11 cellular contexts compared by ENCODE assay signal in genomic region chr19:34961775-34962174, GRCh38. TPM values are rescaled to one million over a fixed set of nuclear protein-coding genes. Genes with fewer than 3 reads are reported as not detected.
DNase-seq lines count a peak whose midpoint lies in the region; ATAC-seq and TF ChIP-seq lines count a peak whose summit lies in the region.
"Had no signal": no experiment of that assay in that cellular context is flagged by ENCODE, and none has a peak within 500 bp of the region (broad histone marks: within the 10 kb centered on the region; RNA-seq: fewer than 3 reads in every experiment).

No MANE protein-coding gene starts in this region.

- intact Hi-C loops in PC-9 (cut with micrococcal nuclease; ENCODE audit: unreplicated experiment) (no loop called here), esophagus muscularis mucosa (cut with DNase I) (no loop called here), spleen (cut with DNase I; ENCODE audit: low total_unique reads) (no loop called here)

- peaks cover 9% of the 10 kb centered on the region; the same call in 1 of the 2 replicates for H3K79me2 ChIP-seq in PC-9 (ENCODE audit: low read depth)

- H3K36me3 ChIP-seq in PC-9 (ENCODE audit: low read depth) (peaks cover 16% of the 10 kb centered on the region), esophagus muscularis mucosa (peaks cover 42 to 49% (median 44%) of the 10 kb centered on the region in 4 donors), spleen (peaks cover 26 to 54% (median 45%) of the 10 kb centered on the region in 6 donors)

- CTCF ChIA-PET in activated CD4-positive, alpha-beta T cell treated with anti-CD3 and anti-CD28 coated beads, Interleukin-2, amount 10 ng/mL, durations not matched to agents 7 days and 5 days (lab: Charles Lee), result interaction anchor here (0.9 to 1.3 kb wide), 2 partner anchors 25 to 35 kb away, joined by 3 read pairs; partner anchors contain the start of gene ZNF30
- CTCF ChIA-PET in PC-9 (lab: Charles Lee), result interaction anchor here (0.7 kb wide), 1 partner anchor 463 kb away, joined by 4 read pairs; no protein-coding TSS in a partner anchor

- DNase-seq in activated CD4-positive, alpha-beta T cell treated with anti-CD3 and anti-CD28 coated beads, Interleukin-2, amount 10 ng/mL, durations not matched to agents 7 days and 5 days, result no peak
- no peak for DNase-seq in activated CD4-positive, alpha-beta T cell treated with anti-CD3 and anti-CD28 coated beads, Interleukin-2, amount 50 U/mL, for 4 hours
- DNase-seq in PC-9 (no peak), esophagus muscularis mucosa (ENCODE audit: extremely low spot score) (no peak), spleen (no peak), NCI-H2196 treated with DMSO at 0.1 percent for 48 hours (lab: John Stamatoyannopoulos, UW; ENCODE audit: unreplicated experiment) (no peak)
- DNase-seq: activated CD4-positive, alpha-beta T cell treated with anti-CD3 and anti-CD28 coated beads, Interleukin-2, amount 50 U/mL, for 1 hour; NCI-H2171 treated with DMSO at 0.1 percent for 48 hours had no signal

- H3K9me3 ChIP-seq in PC-9 (ENCODE audit: insufficient read depth, low read depth) (peaks cover 24% of the 10 kb centered on the region), esophagus muscularis mucosa (peaks cover 18 to 53% (median 45%) of the 10 kb centered on the region in 4 donors), spleen (peaks cover 32 to 68% (median 58%) of the 10 kb centered on the region in 8 donors)

- H3K9me2 ChIP-seq in PC-9 (ENCODE audit: insufficient read depth), result no peaks in the 10 kb centered on the region

- ATAC-seq in HG03354 (IDR thresholded peaks at IDR 0.05; ENCODE audit: poor library complexity, severe bottlenecking, unreplicated experiment), result no peak
- ATAC-seq in HG02870 (IDR thresholded peaks at IDR 0.05; ENCODE audit: unreplicated experiment), result no peak

- no peaks in the 10 kb centered on the region for H3K27me3 Mint-ChIP-seq in activated CD4-positive, alpha-beta T cell treated with anti-CD3 and anti-CD28 coated beads, Interleukin-2, amount 10 ng/mL, durations not matched to agents 7 days and 5 days

- TF ChIP-seq CTCF in PC-9 (conservative IDR thresholded peaks at IDR 0.05), result no peak
- TF ChIP-seq CTCF in esophagus muscularis mucosa (IDR thresholded peaks at IDR 0.05), result no peak
- TF ChIP-seq CTCF in spleen (IDR thresholded peaks at IDR 0.05 in 8 of 11, conservative IDR thresholded peaks at IDR 0.05 in 3 of 11), result no peak

- H3K4me1 Mint-ChIP-seq in activated CD4-positive, alpha-beta T cell treated with anti-CD3 and anti-CD28 coated beads, Interleukin-2, amount 10 ng/mL, durations not matched to agents 7 days and 5 days, result peaks cover 38% of the 10 kb centered on the region

- TF ChIP-seq POLR2A in esophagus muscularis mucosa (IDR thresholded peaks at IDR 0.05; ENCODE audit: low read depth) (no peak), spleen (IDR thresholded peaks at IDR 0.05) (no peak)

- no peaks in the 10 kb centered on the region for H4K20me1 ChIP-seq in PC-9 (ENCODE audit: insufficient read depth)

- peaks cover 15% of the 10 kb centered on the region; the same call in 1 of the 2 replicates for H3K4me1 ChIP-seq in PC-9 (replicated peaks; ENCODE audit: insufficient read depth)
- H3K4me1 ChIP-seq in esophagus muscularis mucosa, result peaks cover 0 to 39% (median 29%) of the 10 kb centered on the region in 4 donors
- H3K4me1 ChIP-seq in spleen, result peaks cover 8 to 34% (median 23%) of the 10 kb centered on the region in 6 donors

- no peak overlapping the region for H2AFZ ChIP-seq in PC-9

- POLR2A ChIA-PET in activated CD4-positive, alpha-beta T cell treated with anti-CD3 and anti-CD28 coated beads, Interleukin-2, amount 10 ng/mL, durations not matched to agents 7 days and 5 days (lab: Charles Lee), result no interaction called here
- POLR2A ChIA-PET in PC-9 (lab: Charles Lee; ENCODE audit: unreplicated experiment), result no interaction called here

- BruUV-seq in PC-9 (replicated peaks; lab: Mats Ljungman, UMichigan), result no TSS peak

- H3K36me3 Mint-ChIP-seq in activated CD4-positive, alpha-beta T cell treated with anti-CD3 and anti-CD28 coated beads, Interleukin-2, amount 10 ng/mL, durations not matched to agents 7 days and 5 days (ENCODE audit: low read depth), result peaks cover 74% of the 10 kb centered on the region

- peaks cover 4% of the 10 kb centered on the region; the same call in 1 of the 2 replicates for H3F3A ChIP-seq in PC-9 (ENCODE audit: insufficient read depth, low read depth)

- peak overlapping the region; percentile 98 for H3K4me3 Mint-ChIP-seq in activated CD4-positive, alpha-beta T cell treated with anti-CD3 and anti-CD28 coated beads, Interleukin-2, amount 10 ng/mL, durations not matched to agents 7 days and 5 days

- H3K9me3 Mint-ChIP-seq in activated CD4-positive, alpha-beta T cell treated with anti-CD3 and anti-CD28 coated beads, Interleukin-2, amount 10 ng/mL, durations not matched to agents 7 days and 5 days, result peaks cover 74% of the 10 kb centered on the region

- H3K27ac ChIP-seq in PC-9 (no peak overlapping the region), esophagus muscularis mucosa (replicated peaks in 1 of 4) (peak overlapping the region in 2 of 4 donors; percentile 11 to 30), spleen (peak overlapping the region; percentile 64 to 89 (median 84))
- H3K27ac ChIP-seq: RWPE1 had no signal

- no peak for TF ChIP-seq EP300 in esophagus muscularis mucosa (IDR thresholded peaks at IDR 0.05)

- H3K4me3 ChIP-seq in PC-9 (no peak overlapping the region), esophagus muscularis mucosa (peak overlapping the region; percentile 2 to 97 (median 54)), spleen (peak overlapping the region in 4 of 8 donors; percentile 82 to 99 (median 94))

- peak overlapping the region; percentile 94 for H3K27ac Mint-ChIP-seq in activated CD4-positive, alpha-beta T cell treated with anti-CD3 and anti-CD28 coated beads, Interleukin-2, amount 10 ng/mL, durations not matched to agents 7 days and 5 days

- H3K4me2 ChIP-seq in PC-9, result peak overlapping the region; percentile 88; the same call in 1 of the 2 replicates

- 0 out of 2 replicates have a peak, but pooled peaks cover under 1% of the 10 kb centered on the region for H3K27me3 ChIP-seq in PC-9 (ENCODE audit: insufficient read depth, low read depth)
- H3K27me3 ChIP-seq in esophagus muscularis mucosa, result no peaks in the 10 kb centered on the region
- H3K27me3 ChIP-seq in spleen (replicated peaks in 1 of 7), result no peaks in the 10 kb centered on the region

RNA-seq across cellular contexts. Expression of gene ZNF792, which starts 2.3 kb away (rescaled TPM):
- total RNA-seq in activated CD4-positive, alpha-beta T cell treated with anti-CD3 and anti-CD28 coated beads, Interleukin-2, amount 10 ng/mL, durations not matched to agents 7 days and 5 days, result 10 to 100 TPM; 14.8 to 15.3 TPM
- total RNA-seq in PC-9 (2021), result 3.5 and 4.1 TPM in 2 replicates
- 1 to 10 TPM; 4.6 to 8.4 (median 6.4) TPM for total RNA-seq in esophagus muscularis mucosa
- 10 to 100 TPM; 10.4 to 22.9 (median 16.6) TPM for total RNA-seq in spleen
- polyA plus RNA-seq in spleen, result 1 to 10 TPM; 1.5 to 3.0 (median 1.6) TPM

RNA-seq across cellular contexts. Expression of gene ZNF30, which starts 35.1 kb away (rescaled TPM):
- 1 to 10 TPM; 4.0 to 4.8 TPM for total RNA-seq in activated CD4-positive, alpha-beta T cell treated with anti-CD3 and anti-CD28 coated beads, Interleukin-2, amount 10 ng/mL, durations not matched to agents 7 days and 5 days
- 1.3 and 1.9 TPM in 2 replicates for total RNA-seq in PC-9 (2021)
- 1 to 10 TPM; 1.3 to 9.6 (median 2.5) TPM for total RNA-seq in esophagus muscularis mucosa
- 10 to 100 TPM in 1 of 7 donors, 1 to 10 TPM in 6; 2.7 to 23.5 (median 3.4) TPM for total RNA-seq in spleen
- 1 to 10 TPM; 2.0 to 2.8 (median 2.2) TPM for polyA plus RNA-seq in spleen

RNA-seq across cellular contexts. Expression of gene GRAMD1A, which starts 38.3 kb away (rescaled TPM):
- 100 to 1,000 TPM; 106 to 114 TPM for total RNA-seq in activated CD4-positive, alpha-beta T cell treated with anti-CD3 and anti-CD28 coated beads, Interleukin-2, amount 10 ng/mL, durations not matched to agents 7 days and 5 days
- total RNA-seq in PC-9 (2021) (62.7 and 105 TPM in 2 replicates), esophagus muscularis mucosa (10 to 100 TPM; 27.8 to 55.3 (median 52.1) TPM), spleen (100 to 1,000 TPM in 5 of 7 donors, 10 to 100 TPM in 2; 80.3 to 177 (median 118) TPM)
- 10 to 100 TPM; 30.0 to 63.2 (median 30.4) TPM for polyA plus RNA-seq in spleen
